Comparison of ENCODE assay signal across 8 cellular contexts in genomic region chr6:7238900-7239589, GRCh38.
A peak's percentile ranks its signal among the peaks of the same experiment; 100 is the strongest.
DNase-seq lines count a peak whose midpoint lies in the region; ATAC-seq and TF ChIP-seq lines count a peak whose summit lies in the region.

No MANE protein-coding gene starts in this region.

- H3K36me3 Mint-ChIP-seq in brain = peaks cover 4% of the 10 kb centered on the region

- peak; percentile 46 for ATAC-seq in HG02885 (IDR thresholded peaks at IDR 0.05; ENCODE audit: poor library complexity, unreplicated experiment)
- no peak for ATAC-seq in GM19455 (IDR thresholded peaks at IDR 0.05; ENCODE audit: unreplicated experiment)

- H3K36me3 ChIP-seq in GM06990 (ENCODE audit: control insufficient read depth, insufficient read depth, low read length) = peaks cover 22% of the 10 kb centered on the region

- peak overlapping the region in 4 of 5 experiments; percentile 44 to 74 (median 71) for H3K27ac Mint-ChIP-seq in brain

- H3K27me3 Mint-ChIP-seq in brain = no peaks in the 10 kb centered on the region

- no peaks in the 10 kb centered on the region for H3K9me3 Mint-ChIP-seq in brain

- H3K27me3 ChIP-seq in GM06990 (replicated peaks; ENCODE audit: control insufficient read depth, insufficient read depth, low read length) = no peaks in the 10 kb centered on the region

- H3K4me3 Mint-ChIP-seq in brain = no peak overlapping the region

- TF ChIP-seq CTCF in GM06990 (IDR thresholded peaks at IDR 0.05; ENCODE audit: insufficient read depth, low read length, poor library complexity, severe bottlenecking) = peak; percentile 77
- TF ChIP-seq CTCF in brain (conservative IDR thresholded peaks at IDR 0.05) = peak; percentile 57 to 71

- no peak overlapping the region for H3K4me3 ChIP-seq in GM06990 (replicated peaks; ENCODE audit: low read depth, low read length)

- peaks cover 48% of the 10 kb centered on the region for H3K4me1 Mint-ChIP-seq in brain

- DNase-seq in GM06990 (ENCODE audit: extremely low read depth, insufficient read length) = peak; percentile 56
- peak; percentile 68 for DNase-seq in NCI-H2107 (lab: John Stamatoyannopoulos, UW)
- DNase-seq in UCSD-AML1 (lab: John Stamatoyannopoulos, UW; ENCODE audit: unreplicated experiment) = peak; percentile 78
- peak; percentile 76 for DNase-seq in iris pigment epithelial cell (ENCODE audit: low read depth)
- DNase-seq in stimulated activated CD4-positive, alpha-beta T cell treated with anti-CD3 and anti-CD28 coated beads, Interleukin-2, amount 100 ng/mL, for 4 hours (ENCODE audit: low read depth) = peak; percentile 65
